Comparison of ENCODE assay signal across 17 cellular contexts in genomic region chr7:21869785-21870402, GRCh38.
DNase-seq lines count a peak whose midpoint lies in the region; ATAC-seq and TF ChIP-seq lines count a peak whose summit lies in the region.
"Had no signal": no experiment of that assay in that cellular context is flagged by ENCODE, and none has a peak within 500 bp of the region (broad histone marks: within the 10 kb centered on the region; RNA-seq: fewer than 3 reads in every experiment).

No MANE protein-coding gene starts in this region.

- no peaks in the 10 kb centered on the region for H3K9me3 Mint-ChIP-seq in T-cell

- in situ Hi-C loops in brain microvascular endothelial cell (cut with HindIII; ENCODE audit: low pct_ligation_motif_present, low sequenced_read_pairs): no loop called here

- H3K4me3 ChIP-seq in HUES64 (ENCODE audit: low read length) (no peak overlapping the region), brain microvascular endothelial cell (ENCODE audit: low read depth, low read length) (no peak overlapping the region), A673 (ENCODE audit: low read depth, low read length, poor library complexity, severe bottlenecking) (no peak overlapping the region)
- H3K4me3 ChIP-seq: BLaER1, GM12878 had no signal

- intact Hi-C loops in A673 (cut with micrococcal nuclease; ENCODE audit: unreplicated experiment): loop anchor here (5.0 kb wide), 2 partner anchors 42 to 72 kb away; no protein-coding TSS in a partner anchor

- H3K4me3 Mint-ChIP-seq in T-cell: no peak overlapping the region
- H3K4me3 Mint-ChIP-seq: activated CD8-positive, alpha-beta memory T cell treated with anti-CD3 and anti-CD28 coated beads, Interleukin-2, amount 10 ng/mL, durations not matched to agents 7 days and 5 days had no signal

- CTCF ChIA-PET in A673 (lab: Charles Lee) (no interaction called here), T-cell (lab: Charles Lee) (no interaction called here)

- no peak overlapping the region for H3K9ac ChIP-seq in HUES64 (ENCODE audit: low read depth, low read length)
- H3K9ac ChIP-seq: BLaER1 had no signal

- no peaks in the 10 kb centered on the region for H3K9me3 ChIP-seq in HUES64 (ENCODE audit: insufficient read depth, low read depth, low read length)
- H3K9me3 ChIP-seq in A673 (ENCODE audit: low read depth, low read length, poor library complexity, severe bottlenecking): no peaks in the 10 kb centered on the region
- H3K9me3 ChIP-seq: BLaER1 had no signal

- H3K27me3 Mint-ChIP-seq in T-cell: no peaks in the 10 kb centered on the region

- H3K27me3 ChIP-seq in HUES64 (ENCODE audit: insufficient read depth, low read length) (no peaks in the 10 kb centered on the region), brain microvascular endothelial cell (replicated peaks) (no peaks in the 10 kb centered on the region), A673 (replicated peaks; ENCODE audit: insufficient read depth, low read depth, low read length, poor library complexity) (no peaks in the 10 kb centered on the region)
- H3K27me3 ChIP-seq: BLaER1 had no signal

- no TSS peak for BruUV-seq in A673 (replicated peaks; lab: Mats Ljungman, UMichigan)

- TF ChIP-seq CTCF in brain microvascular endothelial cell (IDR thresholded peaks at IDR 0.05; ENCODE audit: low read depth, low read length, missing control alignments): no peak
- no peak for TF ChIP-seq CTCF in A673 (conservative IDR thresholded peaks at IDR 0.05; ENCODE audit: low read depth, low read length)

- no peak overlapping the region for H3K27ac Mint-ChIP-seq in T-cell
- H3K27ac Mint-ChIP-seq: activated CD8-positive, alpha-beta memory T cell treated with anti-CD3 and anti-CD28 coated beads, Interleukin-2, amount 10 ng/mL, durations not matched to agents 7 days and 5 days had no signal

- no peaks in the 10 kb centered on the region for H3K4me1 Mint-ChIP-seq in T-cell
- H3K4me1 Mint-ChIP-seq: activated CD8-positive, alpha-beta memory T cell treated with anti-CD3 and anti-CD28 coated beads, Interleukin-2, amount 10 ng/mL, durations not matched to agents 7 days and 5 days had no signal

- DNase-seq in EH (ENCODE audit: low read depth): peak; percentile 54
- DNase-seq in brain microvascular endothelial cell: peak; percentile 42
- peak; percentile 51 for DNase-seq in kidney glomerular epithelial cell (lab: John Stamatoyannopoulos, UW)
- no peak for DNase-seq in A673 (ENCODE audit: low spot score)
- no peak for DNase-seq in T-cell
- DNase-seq in NCI-H1417 treated with DMSO at 0.1 percent for 48 hours (lab: John Stamatoyannopoulos, UW): no peak
- DNase-seq: activated CD8-positive, alpha-beta memory T cell treated with anti-CD3 and anti-CD28 coated beads, Interleukin-2, amount 10 ng/mL, durations not matched to agents 7 days and 5 days; activated naive CD4-positive, alpha-beta T cell; DMS79; NCI-H2171; stimulated activated CD4-positive, alpha-beta T cell treated with anti-CD3 and anti-CD28 coated beads, Interleukin-1b, Interleukin-23, amount 100 ng/mL, for 48 hours; stimulated activated CD8-positive, alpha-beta memory T cell treated with anti-CD3 and anti-CD28 coated beads, Interleukin-4, amount 100 ng/mL, for 48 hours had no signal

- H3K27ac ChIP-seq in HUES64 (ENCODE audit: low read depth, low read length) (peak overlapping the region; percentile 29; the same call in 1 of the 2 replicates), brain microvascular endothelial cell (no peak overlapping the region), A673 (ENCODE audit: low read depth, low read length, poor library complexity, severe bottlenecking) (no peak overlapping the region)
- H3K27ac ChIP-seq: BLaER1, VCaP had no signal

- 81% methylated on average over 5 of the region's 5 CpGs for WGBS in HUES64

- no peaks in the 10 kb centered on the region for H3K36me3 Mint-ChIP-seq in T-cell

- POLR2A ChIA-PET in A673 (lab: Charles Lee; ENCODE audit: low non-redundant PET): no interaction called here
- POLR2A ChIA-PET in T-cell (lab: Charles Lee): interaction anchor here in 1 of 2 donors (0.6 kb wide), 1 partner anchor 12 kb away, joined by 3 read pairs; no protein-coding TSS in a partner anchor

- no peaks in the 10 kb centered on the region for H3K36me3 ChIP-seq in HUES64 (ENCODE audit: insufficient read depth, low read length)
- no peaks in the 10 kb centered on the region for H3K36me3 ChIP-seq in brain microvascular endothelial cell (replicated peaks)
- H3K36me3 ChIP-seq in A673 (ENCODE audit: insufficient read depth, low read length, poor library complexity, severe bottlenecking): no peaks in the 10 kb centered on the region
- H3K36me3 ChIP-seq: BLaER1 had no signal

- H3K4me1 ChIP-seq in HUES64 (ENCODE audit: insufficient read depth, low read length): peaks cover 61% of the 10 kb centered on the region
- H3K4me1 ChIP-seq in A673 (ENCODE audit: insufficient read depth, low read length, poor library complexity, severe bottlenecking): peaks cover 52% of the 10 kb centered on the region

- ATAC-seq in T-cell (replicated peaks in 1 of 4) (no peak), GM19467 (IDR thresholded peaks at IDR 0.05; ENCODE audit: unreplicated experiment) (no peak)
- ATAC-seq: activated CD8-positive, alpha-beta memory T cell treated with anti-CD3 and anti-CD28 coated beads, Interleukin-2, amount 10 ng/mL, durations not matched to agents 7 days and 5 days; GM12878 had no signal

Comparison
In these comparisons a context has a peak if more than half of its experiments do, and no peak if none do; other contexts are left out.
1. DNase-seq: peak in EH (single experiment), brain microvascular endothelial cell (single experiment) and kidney glomerular epithelial cell (single experiment); none in A673 (single experiment), T-cell (0 of 34) and NCI-H1417 treated with DMSO at 0.1 percent for 48 hours (single experiment).